ENCODE assay signal across 20 cellular contexts in genomic region chr20:32291166-32291565, GRCh38.
"Had no signal": no experiment of that assay in that cellular context is flagged by ENCODE, and none has a peak within 500 bp of the region (broad histone marks: within the 10 kb centered on the region; RNA-seq: fewer than 3 reads in every experiment).

No MANE protein-coding gene starts in this region.

- H3K4me3 ChIP-seq: left lung, lung, neural progenitor cell, sigmoid colon, smooth muscle cell, thyroid gland had no signal

- H3K4me1 ChIP-seq: neural progenitor cell had no signal

- H3K27me3 Mint-ChIP-seq: naive thymus-derived CD8-positive, alpha-beta T cell had no signal

- H3K9me3 ChIP-seq: left lung, sigmoid colon, thyroid gland had no signal

- H3K36me3 ChIP-seq: left lung, neural progenitor cell, thyroid gland had no signal

- H3K4me2 ChIP-seq: neural progenitor cell, smooth muscle cell had no signal

- H3K27ac Mint-ChIP-seq: neural progenitor cell had no signal

- FAIRE-seq: astrocyte had no signal

- H3K27ac ChIP-seq: left lung, neural progenitor cell, sigmoid colon, thyroid gland had no signal

- H3K9ac ChIP-seq: neural progenitor cell had no signal

- ATAC-seq: left lung; naive thymus-derived CD8-positive, alpha-beta T cell; SK-N-SH treated with all-trans-retinoic acid at 6 μM for 48 hours had no signal

- H3K4me3 Mint-ChIP-seq: naive thymus-derived CD8-positive, alpha-beta T cell; neural progenitor cell had no signal

- H2AFZ ChIP-seq: neural progenitor cell had no signal

- H3K9me3 Mint-ChIP-seq: naive thymus-derived CD8-positive, alpha-beta T cell; neural progenitor cell had no signal

- DNase-seq: activated CD4-positive, alpha-beta T cell treated with anti-CD3 and anti-CD28 coated beads, Interleukin-2, amount 50 U/mL, for 48 hours; central memory CD4-positive, alpha-beta T cell; dermis blood vessel endothelial cell; effector CD8-positive, alpha-beta T cell; foreskin melanocyte; kidney glomerular epithelial cell; left lung; naive thymus-derived CD8-positive, alpha-beta T cell; sigmoid colon; stimulated activated CD4-positive, alpha-beta T cell treated with anti-CD3 and anti-CD28 coated beads, Interleukin-15, amount 100 ng/mL, for 24 hours; stimulated activated CD4-positive, alpha-beta T cell treated with anti-CD3 and anti-CD28 coated beads, Interleukin-2, amount 100 ng/mL, for 48 hours; stimulated activated CD8-positive, alpha-beta memory T cell treated with anti-CD3 and anti-CD28 coated beads, Interleukin-4, amount 100 ng/mL, for 48 hours; stimulated activated naive CD4-positive, alpha-beta T cell; substantia nigra; thyroid gland had no signal

- H3K27me3 ChIP-seq: left lung, neural progenitor cell, sigmoid colon, thyroid gland had no signal

- H3K36me3 Mint-ChIP-seq: neural progenitor cell had no signal
